21 cellular contexts compared by ENCODE assay signal in the genomic region with DNA sequence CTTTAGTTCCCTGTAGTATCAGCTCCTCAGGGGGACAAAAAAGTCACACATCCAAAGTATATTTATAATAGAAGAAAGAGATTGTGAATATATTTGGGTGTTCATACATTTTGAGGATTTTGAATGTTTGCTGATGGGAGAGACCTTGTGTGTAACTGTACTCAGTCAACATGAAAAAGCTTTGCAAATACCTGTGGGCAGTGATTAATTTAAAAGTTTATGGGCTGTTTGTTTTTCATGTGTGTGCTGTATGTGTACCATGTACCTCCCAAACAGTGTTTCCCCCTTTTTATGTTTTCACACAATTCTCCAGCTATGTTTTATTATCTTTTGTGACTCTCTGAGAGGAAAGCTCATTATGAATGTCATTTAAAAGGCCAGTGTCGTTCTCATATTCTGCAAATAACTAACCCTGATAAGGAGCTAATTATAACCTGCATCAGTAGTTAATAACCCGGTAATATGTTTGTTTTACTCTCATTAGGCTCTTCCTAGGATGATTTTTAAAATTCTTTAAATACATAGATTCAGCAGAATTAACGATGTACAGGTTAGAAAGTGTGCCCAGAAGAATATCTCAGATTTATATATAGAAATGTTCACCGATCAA.
DNase-seq lines count a peak whose midpoint lies in the region; ATAC-seq and TF ChIP-seq lines count a peak whose summit lies in the region.
"Had no signal": no experiment of that assay in that cellular context is flagged by ENCODE, and none has a peak within 500 bp of the region (broad histone marks: within the 10 kb centered on the region; RNA-seq: fewer than 3 reads in every experiment).

No MANE protein-coding gene starts in this region.

- H3K36me3 ChIP-seq in heart left ventricle: peaks cover 0 to 38% (median 9%) of the 10 kb centered on the region in 9 donors

- H3K9me3 Mint-ChIP-seq in activated T-helper 1 cell treated with anti-CD3 and anti-CD28 coated beads, Interleukin-12 subunit alpha, Interleukin-12 subunit beta, Interleukin-2, Interleukin-4 antibody, amounts not matched to agents 30 ng/mL and 10 ng/mL and 1 ng/mL, durations not matched to agents 14 hours and 24 hours and 36 hours: no peaks in the 10 kb centered on the region
- H3K9me3 Mint-ChIP-seq: CD4-positive, alpha-beta memory T cell had no signal

- TF ChIP-seq POLR2A in heart left ventricle (IDR thresholded peaks at IDR 0.05): no peak

- WGBS in heart left ventricle, 4 donors: 43 to 50% (median 45%) methylated on average over 4 of the region's 4 CpGs

- H3K27ac Mint-ChIP-seq in activated T-helper 1 cell treated with anti-CD3 and anti-CD28 coated beads, Interleukin-12 subunit alpha, Interleukin-12 subunit beta, Interleukin-2, Interleukin-4 antibody, amounts not matched to agents 30 ng/mL and 10 ng/mL and 1 ng/mL, durations not matched to agents 14 hours and 24 hours and 36 hours: no peak overlapping the region
- H3K27ac Mint-ChIP-seq: CD4-positive, alpha-beta memory T cell had no signal

- no peak overlapping the region for H3K4me3 Mint-ChIP-seq in activated T-helper 1 cell treated with anti-CD3 and anti-CD28 coated beads, Interleukin-12 subunit alpha, Interleukin-12 subunit beta, Interleukin-2, Interleukin-4 antibody, amounts not matched to agents 30 ng/mL and 10 ng/mL and 1 ng/mL, durations not matched to agents 14 hours and 24 hours and 36 hours
- H3K4me3 Mint-ChIP-seq: CD4-positive, alpha-beta memory T cell had no signal

- intact Hi-C loops in heart left ventricle (cut with DNase I) (no loop called here), cardiac septum (cut with DNase I) (no loop called here), left ventricle myocardium superior (cut with micrococcal nuclease) (no loop called here)
- intact Hi-C loops in activated T-helper 1 cell treated with anti-CD3 and anti-CD28 coated beads, Interleukin-12 subunit alpha, Interleukin-12 subunit beta, Interleukin-2, Interleukin-4 antibody, amounts not matched to agents 30 ng/mL and 10 ng/mL and 1 ng/mL, durations not matched to agents 14 hours and 24 hours and 36 hours (cut with micrococcal nuclease): loop anchor here (5.0 kb wide), 1 partner anchor 157 kb away; no protein-coding TSS in a partner anchor

- no peaks in the 10 kb centered on the region for H3K36me3 Mint-ChIP-seq in activated T-helper 1 cell treated with anti-CD3 and anti-CD28 coated beads, Interleukin-12 subunit alpha, Interleukin-12 subunit beta, Interleukin-2, Interleukin-4 antibody, amounts not matched to agents 30 ng/mL and 10 ng/mL and 1 ng/mL, durations not matched to agents 14 hours and 24 hours and 36 hours (ENCODE audit: low read depth)

- peaks cover 0 to 38% (median 10%) of the 10 kb centered on the region in 12 donors for H3K4me1 ChIP-seq in heart left ventricle

- TF ChIP-seq CTCF in heart left ventricle (IDR thresholded peaks at IDR 0.05): no peak

- H3K27me3 ChIP-seq in heart left ventricle: no peaks in the 10 kb centered on the region

- DNase-seq in heart left ventricle (no peak), cardiac septum (ENCODE audit: low spot score) (no peak), NCI-H774 (lab: John Stamatoyannopoulos, UW) (peak; percentile 3), left ventricle myocardium superior (no peak), HuH-7 (ENCODE audit: low spot score) (no peak), middle frontal gyrus (ENCODE audit: extremely low spot score, low spot score) (no peak)
- no peak for DNase-seq in activated T-helper 1 cell treated with anti-CD3 and anti-CD28 coated beads, Interleukin-12 subunit alpha, Interleukin-12 subunit beta, Interleukin-2, Interleukin-4 antibody, amounts not matched to agents 30 ng/mL and 10 ng/mL and 1 ng/mL, durations not matched to agents 14 hours and 24 hours and 36 hours (ENCODE audit: low spot score)
- DNase-seq: C1 segment of cervical spinal cord; CD4-positive, alpha-beta memory T cell; COR-L47; Karpas-422; NCI-H1092 treated with DMSO at 0.1 percent for 48 hours; NCI-H1694; NCI-H2029 treated with DMSO at 0.1 percent for 48 hours; NCI-H446 treated with DMSO at 0.1 percent for 48 hours; NCI-H526 treated with DMSO at 0.1 percent for 48 hours; SIG-M5; SW 1271 had no signal

- H3K27ac ChIP-seq in heart left ventricle: peak overlapping the region in 9 of 12 donors; percentile 13 to 51 (median 21)
- H3K27ac ChIP-seq: RWPE1, SK-N-MC had no signal

- peaks cover 9% of the 10 kb centered on the region for H3K27me3 Mint-ChIP-seq in activated T-helper 1 cell treated with anti-CD3 and anti-CD28 coated beads, Interleukin-12 subunit alpha, Interleukin-12 subunit beta, Interleukin-2, Interleukin-4 antibody, amounts not matched to agents 30 ng/mL and 10 ng/mL and 1 ng/mL, durations not matched to agents 14 hours and 24 hours and 36 hours (ENCODE audit: insufficient read depth)
- H3K27me3 Mint-ChIP-seq: CD4-positive, alpha-beta memory T cell had no signal

- no peak overlapping the region for H3K4me3 ChIP-seq in heart left ventricle
- H3K4me3 ChIP-seq: SK-N-MC had no signal

- H3K9me3 ChIP-seq in heart left ventricle: no peaks in the 10 kb centered on the region

- no peaks in the 10 kb centered on the region for H3K4me1 Mint-ChIP-seq in activated T-helper 1 cell treated with anti-CD3 and anti-CD28 coated beads, Interleukin-12 subunit alpha, Interleukin-12 subunit beta, Interleukin-2, Interleukin-4 antibody, amounts not matched to agents 30 ng/mL and 10 ng/mL and 1 ng/mL, durations not matched to agents 14 hours and 24 hours and 36 hours (ENCODE audit: low read depth)
- H3K4me1 Mint-ChIP-seq: CD4-positive, alpha-beta memory T cell had no signal

- peak in 3 of 4 donors; percentile 25 to 47 (median 40) for ATAC-seq in heart left ventricle
- peak; percentile 35 for ATAC-seq in left ventricle myocardium superior
- ATAC-seq: Panc1 had no signal
